11 cellular contexts compared by ENCODE assay signal in the genomic region with DNA sequence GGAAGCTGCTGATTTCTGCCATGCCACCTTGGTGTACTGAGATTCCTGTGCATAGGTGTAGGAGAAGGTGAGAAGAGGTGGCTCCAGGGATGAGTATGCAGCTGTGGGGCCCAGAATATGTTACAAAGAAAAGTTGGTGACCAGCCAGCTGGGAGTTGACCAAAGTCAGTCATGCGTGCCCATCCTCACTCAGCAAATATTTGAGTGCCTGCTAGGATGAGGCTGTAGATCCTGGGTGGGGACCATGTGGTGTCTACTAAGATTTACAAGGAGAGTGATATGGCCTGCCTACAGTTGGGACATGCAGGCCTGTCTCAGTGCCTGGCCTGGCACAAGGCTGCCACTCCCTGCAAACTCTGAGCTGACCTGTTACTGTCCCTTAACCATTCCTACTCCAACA. TPM values are rescaled to one million over a fixed set of nuclear protein-coding genes. Genes with fewer than 3 reads are reported as not detected.
DNase-seq lines count a peak whose midpoint lies in the region; ATAC-seq and TF ChIP-seq lines count a peak whose summit lies in the region.
"Had no signal": no experiment of that assay in that cellular context is flagged by ENCODE, and none has a peak within 500 bp of the region (broad histone marks: within the 10 kb centered on the region; RNA-seq: fewer than 3 reads in every experiment).

No MANE protein-coding gene starts in this region.

- H3K14ac ChIP-seq in trophoblast cell (ENCODE audit: low read length) = no peak overlapping the region

- H3K4me2 ChIP-seq in trophoblast cell (ENCODE audit: low read length) = no peak overlapping the region

- ATAC-seq in T-cell (replicated peaks in 1 of 4) = no peak

- H2BK12ac ChIP-seq in trophoblast cell (ENCODE audit: low read length) = no peak overlapping the region

- H3K4me3 ChIP-seq in epithelial cell of esophagus (ENCODE audit: low read length) (no peak overlapping the region), trophoblast cell (ENCODE audit: low read depth, low read length) (no peak overlapping the region)
- H3K4me3 ChIP-seq: testis had no signal

- no peak overlapping the region for H2AFZ ChIP-seq in trophoblast cell (ENCODE audit: insufficient read depth, low read length, poor library complexity)

- H3K36me3 ChIP-seq in trophoblast cell (ENCODE audit: control insufficient read depth in 1 of 2, insufficient read depth in 2 of 2, low read length in 2 of 2) = peaks cover 6 to 12% of the 10 kb centered on the region in 2 experiments

- H3K9ac ChIP-seq in trophoblast cell (ENCODE audit: low read length) = no peak overlapping the region

- H3K4me1 ChIP-seq in trophoblast cell (ENCODE audit: control insufficient read depth in 1 of 2, insufficient read depth in 2 of 2, low read length in 2 of 2) = peaks cover 6 to 9% of the 10 kb centered on the region in 2 experiments
- H3K4me1 ChIP-seq: testis had no signal

- peak overlapping the region; percentile 37 for H3K23ac ChIP-seq in trophoblast cell (ENCODE audit: low read length)

- peaks cover 4% of the 10 kb centered on the region for H3K9me3 ChIP-seq in trophoblast cell (ENCODE audit: insufficient read depth, low read depth, low read length)
- H3K9me3 ChIP-seq: testis had no signal

- peaks cover 14% of the 10 kb centered on the region for H3K4me1 Mint-ChIP-seq in activated naive CD8-positive, alpha-beta T cell treated with anti-CD3 and anti-CD28 coated beads for 36 hours
- peaks cover 15 to 23% (median 18%) of the 10 kb centered on the region in 3 donors for H3K4me1 Mint-ChIP-seq in T-cell

- no peak overlapping the region for H4K8ac ChIP-seq in trophoblast cell (ENCODE audit: low read depth, low read length)

- no peak overlapping the region for H3K4me3 Mint-ChIP-seq in activated naive CD8-positive, alpha-beta T cell treated with anti-CD3 and anti-CD28 coated beads for 36 hours
- H3K4me3 Mint-ChIP-seq in T-cell = no peak overlapping the region

- no peak overlapping the region for H3K27ac Mint-ChIP-seq in activated naive CD8-positive, alpha-beta T cell treated with anti-CD3 and anti-CD28 coated beads for 36 hours
- peak overlapping the region in 1 of 2 donors; percentile 34 for H3K27ac Mint-ChIP-seq in T-cell

- POLR2A ChIA-PET in T-cell (lab: Charles Lee) = no interaction called here

- no peaks in the 10 kb centered on the region for H3K27me3 ChIP-seq in trophoblast cell (ENCODE audit: insufficient read depth, low read length)
- H3K27me3 ChIP-seq: testis had no signal

- CTCF ChIA-PET in T-cell (lab: Charles Lee) = no interaction called here

- peaks cover 1% of the 10 kb centered on the region for H3K79me2 ChIP-seq in trophoblast cell (ENCODE audit: control insufficient read depth, insufficient read depth, low read length, poor library complexity)

- H3K79me1 ChIP-seq in trophoblast cell (ENCODE audit: low read length) = peaks cover 1% of the 10 kb centered on the region

- H3K27me3 Mint-ChIP-seq in activated naive CD8-positive, alpha-beta T cell treated with anti-CD3 and anti-CD28 coated beads for 36 hours = no peaks in the 10 kb centered on the region
- no peaks in the 10 kb centered on the region for H3K27me3 Mint-ChIP-seq in T-cell

- no peak overlapping the region for H4K12ac ChIP-seq in trophoblast cell (ENCODE audit: low read depth, low read length)

- peaks cover 10% of the 10 kb centered on the region for H3K36me3 Mint-ChIP-seq in activated naive CD8-positive, alpha-beta T cell treated with anti-CD3 and anti-CD28 coated beads for 36 hours
- H3K36me3 Mint-ChIP-seq in T-cell = peaks cover 24% of the 10 kb centered on the region

- H3K9me3 Mint-ChIP-seq in activated naive CD8-positive, alpha-beta T cell treated with anti-CD3 and anti-CD28 coated beads for 36 hours = peaks cover 2% of the 10 kb centered on the region
- peaks cover 0 to 2% (median 0%) of the 10 kb centered on the region in 3 donors for H3K9me3 Mint-ChIP-seq in T-cell

- no peak overlapping the region for H2AK5ac ChIP-seq in trophoblast cell (ENCODE audit: low read length)

- no peak overlapping the region for H4K91ac ChIP-seq in trophoblast cell (ENCODE audit: low read depth, low read length)

- no peak for TF ChIP-seq CTCF in epithelial cell of esophagus (IDR thresholded peaks at IDR 0.05; ENCODE audit: insufficient read depth, low read depth, low read length, missing control alignments)

- peak; percentile 59 for DNase-seq in EL
- DNase-seq in NCI-H2029 treated with DMSO at 0.1 percent for 48 hours (lab: John Stamatoyannopoulos, UW) = peak; percentile 83
- peak; percentile 91 for DNase-seq in epithelial cell of esophagus (ENCODE audit: low read depth)
- no peak for DNase-seq in trophoblast cell
- no peak for DNase-seq in activated naive CD8-positive, alpha-beta T cell treated with anti-CD3 and anti-CD28 coated beads for 36 hours
- DNase-seq in activated T-cell treated with anti-CD3 and anti-CD28 coated beads, Interleukin-2, amount 50 U/mL, for 1 hour = no peak
- no peak for DNase-seq in T-cell
- no peak for DNase-seq in RKO (ENCODE audit: low spot score)
- DNase-seq: cortex of kidney, testis had no signal

- no peak overlapping the region for H2BK120ac ChIP-seq in trophoblast cell (ENCODE audit: insufficient read depth, low read length, poor library complexity)

- peak overlapping the region; percentile 16 for H3K18ac ChIP-seq in trophoblast cell (ENCODE audit: low read length)

- WGBS in trophoblast cell (ENCODE audit: extremely low coverage, insufficient coverage, insufficient read length) = no CpG with 5 or more reads among the region's 1 CpG

- no peak overlapping the region for H2BK5ac ChIP-seq in trophoblast cell (ENCODE audit: low read depth, low read length, poor library complexity)

- H3K4ac ChIP-seq in trophoblast cell (ENCODE audit: low read depth, low read length) = no peak overlapping the region

- no peak overlapping the region for H3K27ac ChIP-seq in trophoblast cell (ENCODE audit: low read depth, low read length)
- H3K27ac ChIP-seq: testis had no signal

RNA-seq across cellular contexts. Expression of a gene that starts 19.4 kb away (rescaled TPM):
- 31.7 and 33.1 TPM in 2 replicates for polyA plus RNA-seq in trophoblast cell (2013)
- total RNA-seq in activated naive CD8-positive, alpha-beta T cell treated with anti-CD3 and anti-CD28 coated beads for 36 hours = 10 to 100 TPM; 20.5 to 21.3 TPM
- 10 to 100 TPM; 12.2 to 29.8 (median 25.9) TPM for total RNA-seq in T-cell

RNA-seq across cellular contexts. Expression of a gene that starts 32.8 kb away (rescaled TPM):
- polyA plus RNA-seq in trophoblast cell (2013) = 131 and 135 TPM in 2 replicates
- total RNA-seq in activated naive CD8-positive, alpha-beta T cell treated with anti-CD3 and anti-CD28 coated beads for 36 hours = 10 to 100 TPM; 28.9 to 30.1 TPM
- total RNA-seq in T-cell = 10 to 100 TPM; 21.5 to 31.5 (median 29.7) TPM

RNA-seq across cellular contexts. Expression of a gene that starts 39.0 kb away (rescaled TPM):
- 0.22 and 0.25 TPM in 2 replicates for polyA plus RNA-seq in trophoblast cell (2013)
- total RNA-seq in activated naive CD8-positive, alpha-beta T cell treated with anti-CD3 and anti-CD28 coated beads for 36 hours = not detected
- total RNA-seq in T-cell = not detected
- total RNA-seq: OCI-LY7 had no signal

RNA-seq across cellular contexts. Expression of a gene that starts 56.6 kb away (rescaled TPM):
- polyA plus RNA-seq in trophoblast cell (2013) = 2.3 and 2.4 TPM in 2 replicates
- total RNA-seq in activated naive CD8-positive, alpha-beta T cell treated with anti-CD3 and anti-CD28 coated beads for 36 hours = under 1 TPM; 0.23 to 0.44 TPM
- 1 to 10 TPM in 1 of 5 donors, under 1 TPM in 4; 0.23 to 1.1 (median 0.35) TPM for total RNA-seq in T-cell

Comparison
In these comparisons a context has a peak if more than half of its experiments do, and no peak if none do; other contexts are left out.
1. DNase-seq: peak in EL (single experiment), NCI-H2029 treated with DMSO at 0.1 percent for 48 hours (single experiment) and epithelial cell of esophagus (single experiment); none in trophoblast cell (0 of 2), activated naive CD8-positive, alpha-beta T cell treated with anti-CD3 and anti-CD28 coated beads for 36 hours (single experiment), activated T-cell treated with anti-CD3 and anti-CD28 coated beads, Interleukin-2, amount 50 U/mL, for 1 hour (single experiment), T-cell (0 of 34) and RKO (single experiment).